In genomic region chr7:102107474-102108104, GRCh38 we compare ENCODE assay signal across 18 cellular contexts.
"Had no signal": no experiment of that assay in that cellular context is flagged by ENCODE, and none has a peak within 500 bp of the region (broad histone marks: within the 10 kb centered on the region; RNA-seq: fewer than 3 reads in every experiment).

No MANE protein-coding gene starts in this region.

- H3K27me3 Mint-ChIP-seq: naive thymus-derived CD4-positive, alpha-beta T cell had no signal

- DNase-seq: dermis blood vessel endothelial cell; erythroblast; foreskin keratinocyte; immature natural killer cell; left ventricle myocardium inferior; mesendoderm; naive thymus-derived CD4-positive, alpha-beta T cell; nephron progenitor cell; stimulated activated CD4-positive, alpha-beta T cell treated with anti-CD3 and anti-CD28 coated beads, Interleukin-4, amount 100 ng/mL, for 1 hour; stimulated activated CD8-positive, alpha-beta memory T cell treated with anti-CD3 and anti-CD28 coated beads, Interleukin-4, amount 100 ng/mL, for 48 hours; stimulated activated naive CD8-positive, alpha-beta T cell treated with anti-CD3 and anti-CD28 coated beads, Interleukin-15, Interleukin-2, amounts not matched to agents 100 U/mL and 50 U/mL, for 24 hours; thyroid gland had no signal

- FAIRE-seq: endothelial cell of umbilical vein, keratinocyte had no signal

- H3K9me3 ChIP-seq: left ventricle myocardium inferior, suprapubic skin, thyroid gland had no signal

- H3K4me3 Mint-ChIP-seq: immature natural killer cell; naive thymus-derived CD4-positive, alpha-beta T cell; nephron progenitor cell; stimulated activated effector memory CD8-positive, alpha-beta T cell treated with anti-CD3 and anti-CD28 coated beads, Interleukin-12 subunit alpha, Interleukin-12 subunit beta, amount 100 ng/mL, for 72 hours had no signal

- ATAC-seq: foreskin keratinocyte; naive thymus-derived CD4-positive, alpha-beta T cell; stimulated activated effector memory CD8-positive, alpha-beta T cell treated with anti-CD3 and anti-CD28 coated beads, Interleukin-12 subunit alpha, Interleukin-12 subunit beta, amount 100 ng/mL, for 72 hours; stimulated activated naive CD8-positive, alpha-beta T cell treated with anti-CD3 and anti-CD28 coated beads, Interleukin-15, Interleukin-2, amounts not matched to agents 100 U/mL and 50 U/mL, for 24 hours had no signal

- H3K4me2 ChIP-seq: smooth muscle cell had no signal

- H3K27ac Mint-ChIP-seq: immature natural killer cell, nephron progenitor cell had no signal

- H3K4me1 ChIP-seq: foreskin keratinocyte, suprapubic skin, thyroid gland had no signal

- H3K27ac ChIP-seq: foreskin keratinocyte, left ventricle myocardium inferior, suprapubic skin, thyroid gland had no signal

- H3K9me3 Mint-ChIP-seq: immature natural killer cell; naive thymus-derived CD4-positive, alpha-beta T cell; nephron progenitor cell; stimulated activated effector memory CD8-positive, alpha-beta T cell treated with anti-CD3 and anti-CD28 coated beads, Interleukin-12 subunit alpha, Interleukin-12 subunit beta, amount 100 ng/mL, for 72 hours had no signal

- H3K4me3 ChIP-seq: left ventricle myocardium inferior, lung, smooth muscle cell, suprapubic skin, thyroid gland had no signal

- H3K4me1 Mint-ChIP-seq: nephron progenitor cell; stimulated activated effector memory CD8-positive, alpha-beta T cell treated with anti-CD3 and anti-CD28 coated beads, Interleukin-12 subunit alpha, Interleukin-12 subunit beta, amount 100 ng/mL, for 72 hours had no signal

- H3K27me3 ChIP-seq: foreskin keratinocyte, suprapubic skin, thyroid gland had no signal
